Comparison of ENCODE assay signal across 1 cellular context in genomic region chr6:54327631-54328030, GRCh38.
TF ChIP-seq lines count a peak whose summit lies in the region.

No MANE protein-coding gene starts in this region.

TF ChIP-seq in H1, 55 proteins besides CTCF, POLR2A, EP300 and RAD21 (continued from another document):
- TF ChIP-seq NRF1 (IDR thresholded peaks at IDR 0.05; ENCODE audit: low read depth, low read length) (no peak), CBX8 (IDR thresholded peaks at IDR 0.05; ENCODE audit: borderline replicate concordance, low read depth, low read length) (no peak), FOSL1 (IDR thresholded peaks at IDR 0.05; ENCODE audit: insufficient read depth, low read depth, low read length) (no peak), TAF1 (IDR thresholded peaks at IDR 0.05; ENCODE audit: low read depth, low read length) (no peak), JUND (IDR thresholded peaks at IDR 0.05; ENCODE audit: low read length) (no peak), TAF7 (optimal IDR thresholded peaks at IDR 0.05; ENCODE audit: borderline replicate concordance, low read depth, low read length) (no peak), CHD2 (IDR thresholded peaks at IDR 0.05; ENCODE audit: low read length) (no peak), KDM1A (IDR thresholded peaks at IDR 0.05; ENCODE audit: borderline replicate concordance, low read length) (no peak), BACH1 (IDR thresholded peaks at IDR 0.05; ENCODE audit: low read length) (no peak), CHD1 (IDR thresholded peaks at IDR 0.05; ENCODE audit: low read depth, low read length) (no peak), SP4 (IDR thresholded peaks at IDR 0.05; ENCODE audit: low read length) (no peak), SAP30 (IDR thresholded peaks at IDR 0.05; ENCODE audit: insufficient read depth, insufficient replicate concordance, low read length) (no peak), CEBPB (IDR thresholded peaks at IDR 0.05; ENCODE audit: low read depth, low read length) (no peak)
